In genomic region chr19:1089126-1089771, GRCh38 we compare ENCODE assay signal across 1 cellular context.
TF ChIP-seq lines count a peak whose summit lies in the region.

No MANE protein-coding gene starts in this region.

TF ChIP-seq in H1, 55 proteins besides CTCF, POLR2A, EP300 and RAD21:
- TF ChIP-seq KDM4A (IDR thresholded peaks at IDR 0.05; ENCODE audit: low read depth, low read length, severe bottlenecking) (no peak), SIRT6 (IDR thresholded peaks at IDR 0.05; ENCODE audit: low read length) (no peak), ZNF274 (IDR thresholded peaks at IDR 0.05; ENCODE audit: borderline replicate concordance, extremely low read depth, low read length) (no peak), E2F6 (IDR thresholded peaks at IDR 0.05) (no peak), KDM5A (IDR thresholded peaks at IDR 0.05; ENCODE audit: low read length) (no peak), ASH2L (IDR thresholded peaks at IDR 0.05; ENCODE audit: low read length) (no peak), CREB1 (IDR thresholded peaks at IDR 0.05) (no peak), TEAD4 (IDR thresholded peaks at IDR 0.05; ENCODE audit: low read depth, low read length) (no peak), KDM1A (IDR thresholded peaks at IDR 0.05; ENCODE audit: borderline replicate concordance, low read length) (no peak), CBX8 (IDR thresholded peaks at IDR 0.05; ENCODE audit: borderline replicate concordance, low read depth, low read length) (no peak), CHD2 (IDR thresholded peaks at IDR 0.05; ENCODE audit: low read length) (no peak)
TF ChIP-seq in H1: peak in this region for 0.
